22 cellular contexts compared by ENCODE assay signal in genomic region chr11:121525376-121525775, GRCh38.
"Had no signal": no experiment of that assay in that cellular context is flagged by ENCODE, and none has a peak within 500 bp of the region (broad histone marks: within the 10 kb centered on the region; RNA-seq: fewer than 3 reads in every experiment).

No MANE protein-coding gene starts in this region.

- DNase-seq: IMR-90, Kasumi-1, MM.1S, NCI-H1092 treated with DMSO at 0.1 percent for 48 hours, NCI-H1436, NCI-H187, NCI-H2029, NCI-H2081 treated with DMSO at 0.1 percent for 48 hours, NCI-H2171, NCI-H226, NCI-H446, NCI-H510A, NCI-H524 treated with DMSO at 0.1 percent for 48 hours, NCI-H69, NCI-H774, Right ventricle myocardium superior, RPMI8226, SIG-M5 had no signal

- H3K27ac ChIP-seq: KMS-11, SJSA1, SK-N-MC had no signal

- ATAC-seq: HepG2 had no signal

- H3K9ac ChIP-seq: KMS-11 had no signal

- H3K4me3 ChIP-seq: SJSA1, SK-N-MC had no signal

- H3K36me3 ChIP-seq: SJSA1 had no signal

- H3K27me3 ChIP-seq: SJSA1 had no signal

- H3K4me1 ChIP-seq: SJSA1 had no signal

- H3K9me3 ChIP-seq: SJSA1 had no signal
